In the genomic region with DNA sequence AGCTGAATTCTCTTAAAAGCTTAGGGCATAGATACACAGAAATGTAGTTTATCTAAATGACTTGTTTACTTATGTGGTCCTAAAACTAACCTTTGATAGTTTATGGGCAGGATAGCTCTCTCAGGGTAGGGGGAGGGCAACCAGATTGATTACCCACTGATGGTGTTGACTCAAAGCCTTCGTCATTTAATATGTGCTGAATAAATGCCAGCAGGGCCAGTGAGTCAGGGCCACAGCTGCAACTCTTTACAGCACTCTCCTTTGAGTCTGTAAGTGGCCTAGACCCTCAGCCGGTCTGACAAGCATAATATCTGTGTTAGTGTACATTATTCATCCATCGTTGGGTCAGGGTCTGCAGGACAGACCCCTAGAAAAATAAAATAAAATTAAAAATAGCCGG, we compare ENCODE assay signal across 29 cellular contexts.
"Had no signal": no experiment of that assay in that cellular context is flagged by ENCODE, and none has a peak within 500 bp of the region (broad histone marks: within the 10 kb centered on the region; RNA-seq: fewer than 3 reads in every experiment).

No MANE protein-coding gene starts in this region.

- H3K27me3 ChIP-seq: esophagus squamous epithelium, neutrophil, pancreas, right lobe of liver, suprapubic skin, transverse colon, upper lobe of right lung, uterus had no signal

- DNase-seq: cortex of kidney; effector memory CD8-positive, alpha-beta T cell; erythroblast; esophagus squamous epithelium; hypothalamus; immature natural killer cell; islet precursor cell; kidney glomerular epithelial cell; left colon; left ventricle myocardium superior; lower lobe of right lung; mucosa of descending colon; naive B cell; pancreas; retina; right lobe of liver; small intestine; stimulated activated CD4-positive, alpha-beta T cell treated with anti-CD3 and anti-CD28 coated beads, Interleukin-15, amount 100 ng/mL, for 24 hours; stimulated activated CD4-positive, alpha-beta T cell treated with anti-CD3 and anti-CD28 coated beads, Interleukin-2, amount 100 ng/mL, for 48 hours; stimulated activated naive B cell treated with anti-CD40 and anti-IgM and Interleukin-4, amounts not matched to agents 10 μg/mL and 1 μg/mL and 100 μg/mL, for 72 hours; stimulated activated naive CD8-positive, alpha-beta T cell treated with anti-CD3 and anti-CD28 coated beads, Interleukin-15, amount 100 ng/mL, for 72 hours; transverse colon; upper lobe of right lung; uterus had no signal

- H3K4me3 ChIP-seq: esophagus squamous epithelium, lower lobe of right lung, mucosa of descending colon, pancreas, right lobe of liver, suprapubic skin, transverse colon, upper lobe of right lung, uterus had no signal

- H3K9me3 ChIP-seq: esophagus squamous epithelium, lower lobe of right lung, neutrophil, pancreas, right lobe of liver, suprapubic skin, transverse colon, upper lobe of right lung, uterus had no signal

- H3K36me3 ChIP-seq: esophagus squamous epithelium, lower lobe of right lung, neutrophil, pancreas, right lobe of liver, suprapubic skin, transverse colon, upper lobe of right lung, uterus had no signal

- ATAC-seq: effector memory CD8-positive, alpha-beta T cell; left colon; left ventricle myocardium superior; lower lobe of right lung; mucosa of descending colon; natural killer cell treated with Interleukin-12 subunit alpha and Interleukin-12 subunit beta and Interleukin-15 and Interleukin-18, amount 100 ng/mL, for 72 hours; pancreas; right lobe of liver; stimulated activated naive B cell treated with anti-CD40 and anti-IgM and Interleukin-4, amounts not matched to agents 10 μg/mL and 1 μg/mL and 100 μg/mL, for 72 hours; stimulated activated naive CD8-positive, alpha-beta T cell treated with anti-CD3 and anti-CD28 coated beads, Interleukin-15, amount 100 ng/mL, for 72 hours; upper lobe of right lung had no signal

- FAIRE-seq: endometrium, frontal cortex, pancreas, small intestine had no signal

- H3K27ac ChIP-seq: esophagus squamous epithelium, lower lobe of right lung, neutrophil, pancreas, right lobe of liver, suprapubic skin, transverse colon, upper lobe of right lung, uterus had no signal

- H3K4me1 ChIP-seq: esophagus squamous epithelium, lower lobe of right lung, pancreas, right lobe of liver, suprapubic skin, transverse colon, upper lobe of right lung, uterus had no signal
